Comparison of ENCODE assay signal across 29 cellular contexts in genomic region chr7:51268859-51269258, GRCh38. TPM values are rescaled to one million over a fixed set of nuclear protein-coding genes. Genes with fewer than 3 reads are reported as not detected.
"Had no signal": no experiment of that assay in that cellular context is flagged by ENCODE, and none has a peak within 500 bp of the region (broad histone marks: within the 10 kb centered on the region; RNA-seq: fewer than 3 reads in every experiment).

No MANE protein-coding gene starts in this region.

- ATAC-seq: activated naive CD4-positive, alpha-beta T cell treated with anti-CD3 and anti-CD28 coated beads, Interleukin-2, amount 50 U/mL, for 72 hours; activated T-helper 17 cell treated with anti-CD3 and anti-CD28 coated beads, Interleukin-2, amount 50 U/mL, for 72 hours; effector memory CD8-positive, alpha-beta T cell; left lung; mucosa of descending colon; stimulated activated memory B cell treated with anti-CD40 and anti-IgM and Interleukin-4, amounts not matched to agents 10 μg/mL and 1 μg/mL and 100 μg/mL, for 72 hours; stimulated activated naive CD8-positive, alpha-beta T cell treated with anti-CD3 and anti-CD28 coated beads, Interleukin-15, amount 100 ng/mL, for 72 hours; WTC11 had no signal

- H3K27ac Mint-ChIP-seq: activated CD4-positive, alpha-beta memory T cell treated with anti-CD3 and anti-CD28 coated beads, Interleukin-2, amount 10 ng/mL, durations not matched to agents 7 days and 5 days; activated naive CD4-positive, alpha-beta T cell treated with anti-CD3 and anti-CD28 coated beads, Interleukin-2, amount 50 U/mL, for 72 hours; activated T-cell treated with anti-CD3 and anti-CD28 coated beads, Interleukin-2, amount 50 U/mL, for 24 hours; activated T-helper 17 cell treated with anti-CD3 and anti-CD28 coated beads, Interleukin-2, amount 50 U/mL, for 72 hours; effector memory CD8-positive, alpha-beta T cell; nephron; stimulated activated memory B cell treated with anti-CD40 and anti-IgM and Interleukin-4, amounts not matched to agents 10 μg/mL and 1 μg/mL and 100 μg/mL, for 72 hours; stimulated activated naive CD8-positive, alpha-beta T cell treated with anti-CD3 and anti-CD28 coated beads, Interleukin-15, amount 100 ng/mL, for 72 hours had no signal

- H3K36me3 Mint-ChIP-seq: activated naive CD4-positive, alpha-beta T cell treated with anti-CD3 and anti-CD28 coated beads, Interleukin-2, amount 50 U/mL, for 72 hours; stimulated activated memory B cell treated with anti-CD40 and anti-IgM and Interleukin-4, amounts not matched to agents 10 μg/mL and 1 μg/mL and 100 μg/mL, for 72 hours; WTC11 had no signal

- H3K27me3 Mint-ChIP-seq: activated CD4-positive, alpha-beta memory T cell treated with anti-CD3 and anti-CD28 coated beads, Interleukin-2, amount 10 ng/mL, durations not matched to agents 7 days and 5 days; activated T-cell treated with anti-CD3 and anti-CD28 coated beads, Interleukin-2, amount 50 U/mL, for 24 hours; activated T-helper 17 cell treated with anti-CD3 and anti-CD28 coated beads, Interleukin-2, amount 50 U/mL, for 72 hours; stimulated activated memory B cell treated with anti-CD40 and anti-IgM and Interleukin-4, amounts not matched to agents 10 μg/mL and 1 μg/mL and 100 μg/mL, for 72 hours; stimulated activated naive CD8-positive, alpha-beta T cell treated with anti-CD3 and anti-CD28 coated beads, Interleukin-15, amount 100 ng/mL, for 72 hours had no signal

- H3K9me3 Mint-ChIP-seq: activated CD4-positive, alpha-beta memory T cell treated with anti-CD3 and anti-CD28 coated beads, Interleukin-2, amount 10 ng/mL, durations not matched to agents 7 days and 5 days; activated CD4-positive, alpha-beta T cell treated with anti-CD3 and anti-CD28 coated beads, Interleukin-2, amount 10 ng/mL, durations not matched to agents 7 days and 5 days; activated naive CD4-positive, alpha-beta T cell treated with anti-CD3 and anti-CD28 coated beads, Interleukin-2, amount 50 U/mL, for 72 hours; activated T-cell treated with anti-CD3 and anti-CD28 coated beads, Interleukin-2, amount 50 U/mL, for 24 hours; activated T-helper 17 cell treated with anti-CD3 and anti-CD28 coated beads, Interleukin-2, amount 50 U/mL, for 72 hours; effector memory CD8-positive, alpha-beta T cell; nephron; stimulated activated memory B cell treated with anti-CD40 and anti-IgM and Interleukin-4, amounts not matched to agents 10 μg/mL and 1 μg/mL and 100 μg/mL, for 72 hours; stimulated activated naive CD8-positive, alpha-beta T cell treated with anti-CD3 and anti-CD28 coated beads, Interleukin-15, amount 100 ng/mL, for 72 hours had no signal

- H3K27ac ChIP-seq: colonic mucosa, heart right ventricle, left lung, neutrophil, ovary, sigmoid colon, tibial artery, upper lobe of right lung had no signal

- H3K4me1 Mint-ChIP-seq: activated CD4-positive, alpha-beta memory T cell treated with anti-CD3 and anti-CD28 coated beads, Interleukin-2, amount 10 ng/mL, durations not matched to agents 7 days and 5 days; activated T-helper 17 cell treated with anti-CD3 and anti-CD28 coated beads, Interleukin-2, amount 50 U/mL, for 72 hours; stimulated activated memory B cell treated with anti-CD40 and anti-IgM and Interleukin-4, amounts not matched to agents 10 μg/mL and 1 μg/mL and 100 μg/mL, for 72 hours; stimulated activated naive CD8-positive, alpha-beta T cell treated with anti-CD3 and anti-CD28 coated beads, Interleukin-15, amount 100 ng/mL, for 72 hours had no signal

- DNase-seq: activated CD4-positive, alpha-beta memory T cell treated with anti-CD3 and anti-CD28 coated beads, Interleukin-2, amount 10 ng/mL, durations not matched to agents 7 days and 5 days; activated CD4-positive, alpha-beta T cell treated with anti-CD3 and anti-CD28 coated beads for 1 hour; activated CD4-positive, alpha-beta T cell treated with anti-CD3 and anti-CD28 coated beads, Interleukin-2, amount 10 ng/mL, durations not matched to agents 7 days and 5 days; activated CD8-positive, alpha-beta memory T cell treated with anti-CD3 and anti-CD28 coated beads, Interleukin-2, amount 50 U/mL, for 48 hours; activated naive CD4-positive, alpha-beta T cell; activated T-cell treated with anti-CD3 and anti-CD28 coated beads, Interleukin-2, amount 50 U/mL, for 24 hours; colonic mucosa; effector memory CD8-positive, alpha-beta T cell; foreskin fibroblast; heart right ventricle; kidney glomerular epithelial cell; left lung; mesendoderm; mucosa of descending colon; ovary; sigmoid colon; small intestine; stimulated activated CD4-positive, alpha-beta T cell treated with anti-CD3 and anti-CD28 coated beads, Interleukin-4, amount 100 ng/mL, for 4 hours; stimulated activated CD8-positive, alpha-beta memory T cell treated with anti-CD3 and anti-CD28 coated beads, Interleukin-4, amount 100 ng/mL, for 48 hours; stimulated activated naive CD8-positive, alpha-beta T cell treated with anti-CD3 and anti-CD28 coated beads, Interleukin-15, amount 100 ng/mL, for 72 hours; T-helper 2 cell; tibial artery; upper lobe of right lung had no signal

- H3K4me3 Mint-ChIP-seq: activated CD4-positive, alpha-beta memory T cell treated with anti-CD3 and anti-CD28 coated beads, Interleukin-2, amount 10 ng/mL, durations not matched to agents 7 days and 5 days; activated CD4-positive, alpha-beta T cell treated with anti-CD3 and anti-CD28 coated beads, Interleukin-2, amount 10 ng/mL, durations not matched to agents 7 days and 5 days; activated T-cell treated with anti-CD3 and anti-CD28 coated beads, Interleukin-2, amount 50 U/mL, for 24 hours; activated T-helper 17 cell treated with anti-CD3 and anti-CD28 coated beads, Interleukin-2, amount 50 U/mL, for 72 hours; effector memory CD8-positive, alpha-beta T cell; nephron; stimulated activated memory B cell treated with anti-CD40 and anti-IgM and Interleukin-4, amounts not matched to agents 10 μg/mL and 1 μg/mL and 100 μg/mL, for 72 hours; stimulated activated naive CD8-positive, alpha-beta T cell treated with anti-CD3 and anti-CD28 coated beads, Interleukin-15, amount 100 ng/mL, for 72 hours; WTC11 had no signal

RNA-seq across cellular contexts. Expression of gene COBL, which starts 47.8 kb away (rescaled TPM):
- total RNA-seq: activated CD4-positive, alpha-beta memory T cell treated with anti-CD3 and anti-CD28 coated beads, Interleukin-2, amount 10 ng/mL, durations not matched to agents 7 days and 5 days; activated CD4-positive, alpha-beta T cell treated with anti-CD3 and anti-CD28 coated beads, Interleukin-2, amount 10 ng/mL, durations not matched to agents 7 days and 5 days; activated naive CD4-positive, alpha-beta T cell treated with anti-CD3 and anti-CD28 coated beads, Interleukin-2, amount 50 U/mL, for 72 hours; activated T-helper 17 cell treated with anti-CD3 and anti-CD28 coated beads, Interleukin-2, amount 50 U/mL, for 72 hours had no signal
